Comparison of ENCODE assay signal across 19 cellular contexts in the genomic region with DNA sequence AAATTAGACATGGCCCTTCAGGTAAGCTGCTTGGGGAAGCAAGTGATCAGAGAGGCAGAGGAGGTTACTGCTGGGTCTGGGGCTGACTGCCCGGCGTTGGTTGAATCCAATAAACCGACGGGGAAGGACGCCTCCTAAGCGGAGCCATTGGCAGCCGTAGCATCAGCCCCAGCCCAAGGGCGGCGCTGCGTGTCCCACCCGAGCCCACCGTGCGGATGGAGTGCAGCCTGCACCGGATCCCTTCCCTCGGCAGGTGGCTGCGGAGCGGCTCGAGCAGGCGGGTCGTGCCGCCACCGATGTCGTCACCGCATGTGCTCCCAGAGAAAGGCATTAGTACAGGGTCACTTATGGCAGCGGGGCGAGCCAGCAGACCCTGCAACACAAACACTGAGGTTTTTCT.
DNase-seq lines count a peak whose midpoint lies in the region; ATAC-seq and TF ChIP-seq lines count a peak whose summit lies in the region.
"Had no signal": no experiment of that assay in that cellular context is flagged by ENCODE, and none has a peak within 500 bp of the region (broad histone marks: within the 10 kb centered on the region; RNA-seq: fewer than 3 reads in every experiment).

No MANE protein-coding gene starts in this region.

- H3K4me1 Mint-ChIP-seq in endodermal cell = peaks cover 21% of the 10 kb centered on the region
- H3K4me1 Mint-ChIP-seq in nephron = peaks cover 18% of the 10 kb centered on the region

- H3K9ac ChIP-seq in endodermal cell (ENCODE audit: extremely low read depth, low read length, poor library complexity, severe bottlenecking) = peak overlapping the region; percentile 42

- H3K27ac ChIP-seq in endodermal cell (ENCODE audit: low read depth, low read length) = no peak overlapping the region
- H3K27ac ChIP-seq in testis = no peak overlapping the region
- H3K27ac ChIP-seq: colonic mucosa, left lung, right lobe of liver had no signal

- intact Hi-C loops in testis (cut with DNase I; ENCODE audit: low total_unique reads) = no loop called here

- H3K27ac Mint-ChIP-seq in endodermal cell (peak overlapping the region; percentile 90), nephron (no peak overlapping the region)
- H3K27ac Mint-ChIP-seq: activated CD4-positive, alpha-beta memory T cell treated with anti-CD3 and anti-CD28 coated beads for 36 hours; activated T-helper 2 cell treated with anti-CD3 and anti-CD28 coated beads, Interferon-gamma antibody, Interleukin-2, Interleukin-4, amounts not matched to agents 10 μg/mL and 5 μg/mL and 100 μg/mL, durations not matched to agents 14 hours and 24 hours and 36 hours; B cell had no signal

- H3K4me1 ChIP-seq in endodermal cell (ENCODE audit: control insufficient read depth, insufficient read depth, low read length) = peaks cover 9% of the 10 kb centered on the region
- H3K4me1 ChIP-seq in testis = no peaks in the 10 kb centered on the region
- H3K4me1 ChIP-seq: colonic mucosa, left lung, right lobe of liver had no signal

- H3K4me3 ChIP-seq in endodermal cell (ENCODE audit: low read length) (peak overlapping the region; percentile 72), testis (peak overlapping the region; percentile 10 to 12)
- H3K4me3 ChIP-seq: colonic mucosa, left lung, right lobe of liver had no signal

- ATAC-seq in HG03280 (IDR thresholded peaks at IDR 0.05; ENCODE audit: unreplicated experiment) = no peak
- no peak for ATAC-seq in GM21576 (IDR thresholded peaks at IDR 0.05; ENCODE audit: unreplicated experiment)
- ATAC-seq: left lung, PC-3, right lobe of liver had no signal

- no peaks in the 10 kb centered on the region for H3K36me3 Mint-ChIP-seq in endodermal cell (ENCODE audit: low read depth)
- H3K36me3 Mint-ChIP-seq in nephron (ENCODE audit: low read depth) = peaks cover 5% of the 10 kb centered on the region

- WGBS in endodermal cell (ENCODE audit: insufficient coverage in 1 of 2, insufficient read length in 1 of 2), 2 experiments = 4 to 7% methylated on average over 5 to 26 of the region's 26 CpGs
- WGBS in testis, 2 donors = 51 to 65% methylated on average over 17 to 26 of the region's 26 CpGs

- peaks cover 36% of the 10 kb centered on the region for H3K27me3 Mint-ChIP-seq in endodermal cell (ENCODE audit: insufficient read depth)
- peaks cover 22% of the 10 kb centered on the region for H3K27me3 Mint-ChIP-seq in nephron (ENCODE audit: low read depth)
- H3K27me3 Mint-ChIP-seq: activated CD4-positive, alpha-beta memory T cell treated with anti-CD3 and anti-CD28 coated beads for 36 hours; B cell; naive B cell had no signal

- peak; percentile 84 for DNase-seq in NCI-H69 (lab: John Stamatoyannopoulos, UW)
- peak; percentile 95 for DNase-seq in endodermal cell
- DNase-seq in testis = peak; percentile 25
- no peak for DNase-seq in NCI-H774 (lab: John Stamatoyannopoulos, UW)
- DNase-seq: activated CD4-positive, alpha-beta memory T cell treated with anti-CD3 and anti-CD28 coated beads for 36 hours; amniotic stem cell; colonic mucosa; left lung; naive B cell; NCI-H2029; NCI-H524; PC-3; stimulated activated CD4-positive, alpha-beta T cell treated with anti-CD3 and anti-CD28 coated beads, Interleukin-4, amount 100 ng/mL, for 4 hours had no signal

- H3K36me3 ChIP-seq in endodermal cell (ENCODE audit: control insufficient read depth, insufficient read depth, low read length) (no peaks in the 10 kb centered on the region), testis (ENCODE audit: low read depth, missing control alignments) (no peaks in the 10 kb centered on the region)
- H3K36me3 ChIP-seq: colonic mucosa had no signal

- no peak for TF ChIP-seq POLR2A in testis (IDR thresholded peaks at IDR 0.05)

- H3K27me3 ChIP-seq in endodermal cell (ENCODE audit: control insufficient read depth, insufficient read depth, low read length, poor library complexity, severe bottlenecking) = peaks cover 15% of the 10 kb centered on the region
- no peaks in the 10 kb centered on the region for H3K27me3 ChIP-seq in testis
- H3K27me3 ChIP-seq: colonic mucosa, left lung, right lobe of liver had no signal

- no peaks in the 10 kb centered on the region for H3K9me3 Mint-ChIP-seq in endodermal cell
- peaks cover 8% of the 10 kb centered on the region for H3K9me3 Mint-ChIP-seq in nephron
- H3K9me3 Mint-ChIP-seq: activated CD4-positive, alpha-beta memory T cell treated with anti-CD3 and anti-CD28 coated beads for 36 hours; activated T-helper 2 cell treated with anti-CD3 and anti-CD28 coated beads, Interferon-gamma antibody, Interleukin-2, Interleukin-4, amounts not matched to agents 10 μg/mL and 5 μg/mL and 100 μg/mL, durations not matched to agents 14 hours and 24 hours and 36 hours had no signal

- H3K9me3 ChIP-seq in endodermal cell (ENCODE audit: control insufficient read depth, low read length) (peaks cover 8% of the 10 kb centered on the region), testis (no peaks in the 10 kb centered on the region)
- H3K9me3 ChIP-seq: colonic mucosa, left lung, right lobe of liver had no signal

- peak; percentile 83 for TF ChIP-seq CTCF in endodermal cell (conservative IDR thresholded peaks at IDR 0.05)
- peak in 2 of 3 experiments; percentile 14 to 52 for TF ChIP-seq CTCF in nephron (IDR thresholded peaks at IDR 0.05; ENCODE audit: unreplicated experiment in 3 of 3)
- no peak for TF ChIP-seq CTCF in testis (IDR thresholded peaks at IDR 0.05)

- H3K4me3 Mint-ChIP-seq in endodermal cell (peak overlapping the region; percentile 51), nephron (peak overlapping the region in 2 of 3 experiments; percentile 34 to 35)
- H3K4me3 Mint-ChIP-seq: activated CD4-positive, alpha-beta memory T cell treated with anti-CD3 and anti-CD28 coated beads for 36 hours; B cell had no signal

Comparison
In these comparisons a context has a peak if more than half of its experiments do, and no peak if none do; other contexts are left out.
1. CTCF ChIP-seq: peak in endodermal cell (single experiment) and nephron (2 of 3); none in testis (0 of 3).